8 cellular contexts compared by ENCODE assay signal in genomic region chr12:107402041-107403022, GRCh38.
A peak's percentile ranks its signal among the peaks of the same experiment; 100 is the strongest.
DNase-seq lines count a peak whose midpoint lies in the region; ATAC-seq and TF ChIP-seq lines count a peak whose summit lies in the region.

No MANE protein-coding gene starts in this region.

- no peaks in the 10 kb centered on the region for H3K79me2 ChIP-seq in OCI-LY1 (ENCODE audit: insufficient read depth, low read length)

- H3F3A ChIP-seq in OCI-LY1 (ENCODE audit: insufficient read depth, low read length) = no peaks in the 10 kb centered on the region

- no peak overlapping the region for H3K27ac ChIP-seq in OCI-LY1 (ENCODE audit: low read depth, low read length, poor library complexity, severe bottlenecking)

- no peaks in the 10 kb centered on the region for H3K9me3 ChIP-seq in OCI-LY1 (ENCODE audit: low read length)

- H3K4me2 ChIP-seq in OCI-LY1 (ENCODE audit: low read length) = no peak overlapping the region

- peak; percentile 50 for TF ChIP-seq CTCF in OCI-LY1 (IDR thresholded peaks at IDR 0.05; ENCODE audit: low read length)

- H3K27me3 ChIP-seq in OCI-LY1 (ENCODE audit: insufficient read depth, low read length) = no peaks in the 10 kb centered on the region

- peak; percentile 62 for ATAC-seq in HG02885 (IDR thresholded peaks at IDR 0.05; ENCODE audit: poor library complexity, unreplicated experiment)
- ATAC-seq in HG02763 (IDR thresholded peaks at IDR 0.05; ENCODE audit: unreplicated experiment) = no peak
- no peak for ATAC-seq in HG03439 (IDR thresholded peaks at IDR 0.05; ENCODE audit: unreplicated experiment)

- H3K36me3 ChIP-seq in OCI-LY1 (ENCODE audit: insufficient read depth, low read length) = no peaks in the 10 kb centered on the region

- H3K4me1 ChIP-seq in OCI-LY1 (ENCODE audit: insufficient read depth, low read length, severe bottlenecking) = no peaks in the 10 kb centered on the region

- H3K4me3 ChIP-seq in OCI-LY1 (ENCODE audit: low read depth, low read length, poor library complexity, severe bottlenecking) = no peak overlapping the region

- in situ Hi-C loops in Caki2 (cut with HindIII; ENCODE audit: low pct_unique_long_range_greater_than_20kb, low sequenced_read_pairs) = no loop called here

- no peak overlapping the region for H3K9ac ChIP-seq in OCI-LY1 (ENCODE audit: low read length)

- H3K9me2 ChIP-seq in OCI-LY1 (ENCODE audit: low read depth, low read length) = no peaks in the 10 kb centered on the region

- peak; percentile 58 for DNase-seq in Caki2 (ENCODE audit: low read depth)
- peak; percentile 52 for DNase-seq in activated T-cell treated with anti-CD3 and anti-CD28 coated beads for 24 hours (ENCODE audit: low read depth)
- peak; percentile 26 for DNase-seq in fibroblast of gingiva (ENCODE audit: low read depth)
- DNase-seq in renal cortical epithelial cell (ENCODE audit: low read depth) = peak; percentile 73

- H4K20me1 ChIP-seq in OCI-LY1 (ENCODE audit: insufficient read depth, low read length) = no peaks in the 10 kb centered on the region

- H2AFZ ChIP-seq in OCI-LY1 (ENCODE audit: low read length) = no peak overlapping the region
